27 cellular contexts compared by ENCODE assay signal in genomic region chr20:5789827-5790226, GRCh38.
"Had no signal": no experiment of that assay in that cellular context is flagged by ENCODE, and none has a peak within 500 bp of the region (broad histone marks: within the 10 kb centered on the region; RNA-seq: fewer than 3 reads in every experiment).

No MANE protein-coding gene starts in this region.

- ATAC-seq: activated CD8-positive, alpha-beta memory T cell treated with anti-CD3 and anti-CD28 coated beads, Interleukin-2, amount 10 ng/mL, durations not matched to agents 7 days and 5 days; activated CD8-positive, alpha-beta T cell treated with anti-CD3 and anti-CD28 coated beads, Interleukin-2, amount 10 ng/mL, durations not matched to agents 7 days and 5 days; activated naive CD4-positive, alpha-beta T cell treated with anti-CD3 and anti-CD28 coated beads, Interleukin-2, amount 50 U/mL, for 72 hours; activated T-cell treated with anti-CD3 and anti-CD28 coated beads, Interleukin-2, amount 50 U/mL, for 72 hours; left cardiac atrium; left ventricle myocardium superior; naive thymus-derived CD4-positive, alpha-beta T cell had no signal

- H3K27ac ChIP-seq: breast epithelium, esophagus squamous epithelium, right atrium auricular region, testis, transverse colon, uterus had no signal

- H3K27ac Mint-ChIP-seq: activated B cell treated with CpG ODN at 0.5 μM for 24 hours; activated CD8-positive, alpha-beta memory T cell treated with anti-CD3 and anti-CD28 coated beads, Interleukin-2, amount 10 ng/mL, durations not matched to agents 7 days and 5 days; activated CD8-positive, alpha-beta T cell treated with anti-CD3 and anti-CD28 coated beads, Interleukin-2, amount 10 ng/mL, durations not matched to agents 7 days and 5 days; activated naive CD4-positive, alpha-beta T cell treated with anti-CD3 and anti-CD28 coated beads, Interleukin-2, amount 50 U/mL, for 72 hours; activated T-cell treated with anti-CD3 and anti-CD28 coated beads, Interleukin-2, amount 50 U/mL, for 72 hours; dendritic cell treated with granulocyte-macrophage colony-stimulating factor and Interleukin-4, amounts not matched to agents 40 ng/mL and 50 ng/mL, for 4 days had no signal

- H3K36me3 ChIP-seq: breast epithelium, transverse colon, uterus had no signal

- H3K27me3 ChIP-seq: breast epithelium, esophagus squamous epithelium, right atrium auricular region, testis, transverse colon, uterus had no signal

- H3K27me3 Mint-ChIP-seq: activated B cell treated with CpG ODN at 0.5 μM for 24 hours; activated CD8-positive, alpha-beta memory T cell treated with anti-CD3 and anti-CD28 coated beads, Interleukin-2, amount 10 ng/mL, durations not matched to agents 7 days and 5 days; dendritic cell treated with granulocyte-macrophage colony-stimulating factor and Interleukin-4, amounts not matched to agents 40 ng/mL and 50 ng/mL, for 4 days; naive thymus-derived CD4-positive, alpha-beta T cell had no signal

- H3K9me3 ChIP-seq: breast epithelium, esophagus squamous epithelium, right atrium auricular region, testis, transverse colon, uterus had no signal

- H3K4me3 ChIP-seq: breast epithelium, esophagus squamous epithelium, right atrium auricular region, testis, transverse colon, uterus had no signal

- H3K4me1 ChIP-seq: uterus had no signal

- DNase-seq: activated B cell treated with CpG ODN at 0.5 μM for 24 hours; activated CD4-positive, alpha-beta T cell treated with anti-CD3 and anti-CD28 coated beads, Interleukin-2, amount 50 U/mL, for 1 hour; activated CD8-positive, alpha-beta memory T cell treated with anti-CD3 and anti-CD28 coated beads, Interleukin-2, amount 10 ng/mL, durations not matched to agents 7 days and 5 days; activated CD8-positive, alpha-beta T cell treated with anti-CD3 and anti-CD28 coated beads, Interleukin-2, amount 10 ng/mL, durations not matched to agents 7 days and 5 days; activated naive CD4-positive, alpha-beta T cell; activated T-cell treated with anti-CD3 and anti-CD28 coated beads, Interleukin-2, amount 50 U/mL, for 72 hours; central memory CD4-positive, alpha-beta T cell; esophagus squamous epithelium; foreskin melanocyte; glutamatergic neuron; left cardiac atrium; left ventricle myocardium superior; mammary epithelial cell; naive thymus-derived CD4-positive, alpha-beta T cell; occipital lobe; stimulated activated CD4-positive, alpha-beta T cell treated with anti-CD3 and anti-CD28 coated beads, Interleukin-15, amount 100 ng/mL, for 24 hours; stimulated activated CD4-positive, alpha-beta T cell treated with anti-CD3 and anti-CD28 coated beads, Interleukin-2, amount 100 ng/mL, for 24 hours; stimulated activated naive CD4-positive, alpha-beta T cell; T-helper 2 cell; testis; transverse colon; uterus had no signal

- H3K4me3 Mint-ChIP-seq: activated B cell treated with CpG ODN at 0.5 μM for 24 hours; activated CD8-positive, alpha-beta memory T cell treated with anti-CD3 and anti-CD28 coated beads, Interleukin-2, amount 10 ng/mL, durations not matched to agents 7 days and 5 days; activated CD8-positive, alpha-beta T cell treated with anti-CD3 and anti-CD28 coated beads, Interleukin-2, amount 10 ng/mL, durations not matched to agents 7 days and 5 days; activated T-cell treated with anti-CD3 and anti-CD28 coated beads, Interleukin-2, amount 50 U/mL, for 72 hours; dendritic cell treated with granulocyte-macrophage colony-stimulating factor and Interleukin-4, amounts not matched to agents 40 ng/mL and 50 ng/mL, for 4 days; mesothelial cell of epicardium; naive thymus-derived CD4-positive, alpha-beta T cell had no signal

- H3K9me3 Mint-ChIP-seq: activated B cell treated with CpG ODN at 0.5 μM for 24 hours; activated naive CD4-positive, alpha-beta T cell treated with anti-CD3 and anti-CD28 coated beads, Interleukin-2, amount 50 U/mL, for 72 hours; activated T-cell treated with anti-CD3 and anti-CD28 coated beads, Interleukin-2, amount 50 U/mL, for 72 hours; dendritic cell treated with granulocyte-macrophage colony-stimulating factor and Interleukin-4, amounts not matched to agents 40 ng/mL and 50 ng/mL, for 4 days; mesothelial cell of epicardium; naive thymus-derived CD4-positive, alpha-beta T cell had no signal
